In the genomic region with DNA sequence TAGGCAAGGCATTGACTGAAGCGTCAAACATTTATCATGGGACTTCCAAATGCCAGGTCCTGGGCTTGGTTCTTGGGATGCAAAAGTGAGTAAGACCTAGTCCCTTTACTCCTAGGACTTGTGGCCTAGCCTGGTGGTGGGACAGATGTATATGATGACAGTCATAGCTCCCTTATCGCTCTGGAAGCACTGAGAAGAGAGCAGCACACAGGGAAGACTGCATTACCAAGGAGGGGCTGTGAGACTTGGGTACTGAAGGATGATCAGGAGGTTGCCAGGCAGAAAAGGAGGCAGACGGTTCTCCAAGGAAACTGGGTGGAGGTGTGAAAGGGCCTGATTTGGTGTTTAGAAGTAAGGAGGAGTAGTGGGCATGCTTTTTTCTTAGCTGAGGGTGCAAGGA, we compare ENCODE assay signal across 13 cellular contexts. TPM values are rescaled to one million over a fixed set of nuclear protein-coding genes. Genes with fewer than 3 reads are reported as not detected.
DNase-seq lines count a peak whose midpoint lies in the region; ATAC-seq, FAIRE-seq and TF ChIP-seq lines count a peak whose summit lies in the region.
"Had no signal": no experiment of that assay in that cellular context is flagged by ENCODE, and none has a peak within 500 bp of the region (broad histone marks: within the 10 kb centered on the region; RNA-seq: fewer than 3 reads in every experiment).

No MANE protein-coding gene starts in this region.

- FAIRE-seq in D721Med (lab: Jason Lieb, UNC), result no peak
- FAIRE-seq: GM19239, islet of Langerhans, TTC549 had no signal

- BruUV-seq in Panc1 (replicated peaks; lab: Mats Ljungman, UMichigan), result no TSS peak

- in situ Hi-C loops in Panc1 (cut with HindIII; ENCODE audit: low pct_unique_long_range_greater_than_20kb, low sequenced_read_pairs), result no loop called here

- peak overlapping the region; percentile 74 for H3K27ac Mint-ChIP-seq in CD4-positive, alpha-beta T cell
- H3K27ac Mint-ChIP-seq in progenitor cell of endocrine pancreas, result peak overlapping the region; percentile 1

- no peaks in the 10 kb centered on the region for H3K36me3 Mint-ChIP-seq in CD4-positive, alpha-beta T cell (ENCODE audit: low read depth)
- H3K36me3 Mint-ChIP-seq in progenitor cell of endocrine pancreas (ENCODE audit: insufficient read depth), result no peaks in the 10 kb centered on the region

- CTCF ChIA-PET in CD4-positive, alpha-beta T cell (lab: Charles Lee), result no interaction called here
- CTCF ChIA-PET in Panc1 (lab: Charles Lee), result no interaction called here

- H3K27me3 Mint-ChIP-seq in CD4-positive, alpha-beta T cell, result no peaks in the 10 kb centered on the region
- H3K27me3 Mint-ChIP-seq in progenitor cell of endocrine pancreas, result no peaks in the 10 kb centered on the region
- H3K27me3 Mint-ChIP-seq: effector memory CD8-positive, alpha-beta T cell had no signal

- no peak for TF ChIP-seq CTCF in CD4-positive, alpha-beta T cell (IDR thresholded peaks at IDR 0.05)
- no peak for TF ChIP-seq CTCF in Panc1 (IDR thresholded peaks at IDR 0.05)
- TF ChIP-seq CTCF in colonic mucosa (IDR thresholded peaks at IDR 0.05), result no peak
- no peak for TF ChIP-seq CTCF in progenitor cell of endocrine pancreas (IDR thresholded peaks at IDR 0.05; ENCODE audit: unreplicated experiment)
- no peak for TF ChIP-seq CTCF in D721Med (IDR thresholded peaks at IDR 0.05; ENCODE audit: insufficient read depth, missing control alignments)

- peaks cover 68% of the 10 kb centered on the region for H3K4me1 Mint-ChIP-seq in CD4-positive, alpha-beta T cell (ENCODE audit: low read depth)
- H3K4me1 Mint-ChIP-seq in progenitor cell of endocrine pancreas (ENCODE audit: low read depth), result peaks cover 23% of the 10 kb centered on the region

- H3K4me3 ChIP-seq in Panc1 (ENCODE audit: low read depth in 2 of 2, low read length in 2 of 2) (no peak overlapping the region), colonic mucosa (no peak overlapping the region)

- H3K36me3 ChIP-seq in Panc1 (ENCODE audit: control insufficient read depth, insufficient read depth, low read length) (no peaks in the 10 kb centered on the region), colonic mucosa (no peaks in the 10 kb centered on the region)

- H3K27me3 ChIP-seq in CD4-positive, alpha-beta T cell (ENCODE audit: control insufficient read depth, insufficient read depth, low read length), result no peaks in the 10 kb centered on the region
- no peaks in the 10 kb centered on the region for H3K27me3 ChIP-seq in Panc1 (ENCODE audit: control insufficient read depth, insufficient read depth, low read length)
- no peaks in the 10 kb centered on the region for H3K27me3 ChIP-seq in colonic mucosa

- no peak overlapping the region for H3K9ac ChIP-seq in colonic mucosa (ENCODE audit: low read depth in 2 of 2, low read length in 2 of 2)

- DNase-seq in CD4-positive, alpha-beta T cell, result no peak
- DNase-seq in Panc1 (ENCODE audit: low read depth, low spot score) (no peak), colonic mucosa (no peak), progenitor cell of endocrine pancreas (ENCODE audit: low spot score, unreplicated experiment) (no peak), AML-193 (lab: John Stamatoyannopoulos, UW) (no peak), D721Med (ENCODE audit: insufficient read length, low spot score) (no peak), caudate nucleus (lab: John Stamatoyannopoulos, UW) (no peak)
- DNase-seq: effector memory CD8-positive, alpha-beta T cell; MV-4-11 had no signal

- no peaks in the 10 kb centered on the region for H3K9me3 ChIP-seq in CD4-positive, alpha-beta T cell (ENCODE audit: control insufficient read depth, low read length)
- H3K9me3 ChIP-seq in Panc1 (ENCODE audit: control insufficient read depth, insufficient read depth, low read depth, low read length) (no peaks in the 10 kb centered on the region), colonic mucosa (no peaks in the 10 kb centered on the region)

- ATAC-seq in CD4-positive, alpha-beta T cell (ENCODE audit: poor library complexity), result no peak
- ATAC-seq in Panc1, result no peak
- ATAC-seq in activated CD4-positive, CD25-positive, alpha-beta regulatory T cell treated with anti-CD3 and anti-CD28 coated beads, Interleukin-2, amount 50 U/mL, for 24 hours, result no peak
- ATAC-seq: effector memory CD8-positive, alpha-beta T cell had no signal

- no peaks in the 10 kb centered on the region for H3K9me3 Mint-ChIP-seq in CD4-positive, alpha-beta T cell
- no peaks in the 10 kb centered on the region for H3K9me3 Mint-ChIP-seq in progenitor cell of endocrine pancreas (ENCODE audit: low read depth)
- H3K9me3 Mint-ChIP-seq: effector memory CD8-positive, alpha-beta T cell had no signal

- no peak overlapping the region for H3K4me3 Mint-ChIP-seq in CD4-positive, alpha-beta T cell
- no peak overlapping the region for H3K4me3 Mint-ChIP-seq in progenitor cell of endocrine pancreas (ENCODE audit: low read depth)
- H3K4me3 Mint-ChIP-seq: effector memory CD8-positive, alpha-beta T cell had no signal

- intact Hi-C loops in CD4-positive, alpha-beta T cell (cut with DNase I, micrococcal nuclease), result loop anchor here in 1 of 2 experiments (5.0 kb wide), 1 partner anchor 49 kb away; no protein-coding TSS in a partner anchor
- intact Hi-C loops in Panc1 (cut with micrococcal nuclease; ENCODE audit: unreplicated experiment), result no loop called here
- intact Hi-C loops in colonic mucosa (cut with DNase I), result no loop called here

- peaks cover 27% of the 10 kb centered on the region for H3K4me1 ChIP-seq in Panc1 (ENCODE audit: control insufficient read depth, insufficient read depth, low read length)
- peaks cover 20% of the 10 kb centered on the region for H3K4me1 ChIP-seq in colonic mucosa

- H3K27ac ChIP-seq in CD4-positive, alpha-beta T cell (ENCODE audit: low read depth, low read length), result no peak overlapping the region
- H3K27ac ChIP-seq in Panc1 (ENCODE audit: low read length), result peak overlapping the region; percentile 35
- peak overlapping the region; percentile 80 for H3K27ac ChIP-seq in colonic mucosa
- no peak overlapping the region for H3K27ac ChIP-seq in caudate nucleus (ENCODE audit: low read depth, low read length)

- POLR2A ChIA-PET in CD4-positive, alpha-beta T cell (lab: Charles Lee), result interaction anchor here (1.0 to 3.0 kb wide), 3 partner anchors 9 to 53 kb away, joined by 3 to 15 read pairs (median 3); a partner anchor contains a TSS
- POLR2A ChIA-PET in Panc1 (lab: Charles Lee), result no interaction called here

RNA-seq across cellular contexts. Expression of a gene that starts 32.5 kb away (rescaled TPM):
- 10 to 100 TPM; 12.8 to 14.1 TPM for total RNA-seq in CD4-positive, alpha-beta T cell
- total RNA-seq in Panc1 (2021; ENCODE audit: unreplicated experiment) (199 TPM), colonic mucosa (100 to 1,000 TPM; 194 TPM), progenitor cell of endocrine pancreas (8.3 and 10.0 TPM in 2 replicates)
- 183 TPM for polyA plus RNA-seq in Panc1 (2012; ENCODE audit: insufficient read length)

Comparison
In these comparisons a context has a peak if more than half of its experiments do, and no peak if none do; other contexts are left out.
1. H3K27ac ChIP-seq: peak in Panc1 (single experiment) and colonic mucosa (single experiment); none in CD4-positive, alpha-beta T cell (single experiment) and caudate nucleus (single experiment).
2. RNA of a gene that starts 32.5 kb away (total RNA-seq): 199 TPM in Panc1 (single experiment) and 194 TPM in colonic mucosa; 12.8 to 14.1 TPM in CD4-positive, alpha-beta T cell and 8.3 to 10.0 TPM in progenitor cell of endocrine pancreas; every median in the first group is over 10 times any median in the second.